In the genomic region with DNA sequence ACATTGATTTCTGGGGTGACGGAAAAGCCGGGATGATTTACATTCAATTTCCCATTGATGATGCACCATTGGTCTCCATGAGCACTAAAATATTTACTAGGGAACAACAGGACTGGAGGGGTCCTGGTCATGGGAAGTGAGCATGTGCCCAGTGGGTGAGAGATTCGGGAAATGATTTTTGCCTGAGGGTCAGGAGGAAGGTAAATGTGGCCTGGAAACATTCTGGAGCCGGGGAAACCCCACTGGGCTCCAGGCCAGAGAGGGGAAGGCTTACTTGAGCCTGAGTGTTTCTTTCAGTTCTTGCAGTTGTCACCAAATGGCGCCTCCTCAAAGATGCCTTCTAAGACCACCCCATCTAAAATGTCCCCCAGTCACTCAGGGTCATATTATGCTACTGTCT, we compare ENCODE assay signal across 12 cellular contexts.
"Had no signal": no experiment of that assay in that cellular context is flagged by ENCODE, and none has a peak within 500 bp of the region (broad histone marks: within the 10 kb centered on the region; RNA-seq: fewer than 3 reads in every experiment).

No MANE protein-coding gene starts in this region.

- DNase-seq: effector CD4-positive, alpha-beta T cell; gastrocnemius medialis; glutamatergic neuron; left colon; left ventricle myocardium superior; mesendoderm; naive B cell; psoas muscle; spleen; stimulated activated CD4-positive, alpha-beta T cell treated with anti-CD3 and anti-CD28 coated beads, Interleukin-15, amount 100 ng/mL, for 24 hours; stimulated activated CD4-positive, alpha-beta T cell treated with anti-CD3 and anti-CD28 coated beads, Interleukin-1b, Interleukin-23, amount 100 ng/mL, for 48 hours; stimulated activated naive CD4-positive, alpha-beta T cell had no signal
